In genomic region chr13:46160474-46161066, GRCh38 we compare ENCODE assay signal across 8 cellular contexts. TPM values are rescaled to one million over a fixed set of nuclear protein-coding genes. Genes with fewer than 3 reads are reported as not detected.
A peak's percentile ranks its signal among the peaks of the same experiment; 100 is the strongest.
DNase-seq lines count a peak whose midpoint lies in the region; ATAC-seq and TF ChIP-seq lines count a peak whose summit lies in the region.

No MANE protein-coding gene starts in this region.

- H3K36me3 ChIP-seq in naive thymus-derived CD4-positive, alpha-beta T cell (ENCODE audit: control insufficient read depth in 2 of 3, insufficient read depth in 3 of 3, low read length in 3 of 3): peaks cover 2 to 30% (median 29%) of the 10 kb centered on the region in 3 experiments

- TF ChIP-seq POLR2A in NB4 (IDR thresholded peaks at IDR 0.05; ENCODE audit: extremely low read depth, insufficient read length): no peak

- no peak overlapping the region for H3K4me3 ChIP-seq in NB4 (ENCODE audit: low read depth, low read length)
- H3K4me3 ChIP-seq in epithelial cell of proximal tubule (ENCODE audit: low read depth, low read length): no peak overlapping the region
- no peak overlapping the region for H3K4me3 ChIP-seq in naive thymus-derived CD4-positive, alpha-beta T cell (ENCODE audit: low read length)

- TF ChIP-seq CTCF in NB4 (IDR thresholded peaks at IDR 0.05; ENCODE audit: low read depth, low read length): peak; percentile 62
- peak; percentile 85 for TF ChIP-seq CTCF in epithelial cell of proximal tubule (conservative IDR thresholded peaks at IDR 0.05; ENCODE audit: low read depth, low read length)

- H3K27me3 ChIP-seq in naive thymus-derived CD4-positive, alpha-beta T cell (ENCODE audit: control insufficient read depth in 2 of 2, insufficient read depth in 2 of 2, low read length in 2 of 2): no peaks in the 10 kb centered on the region

- H3K27ac Mint-ChIP-seq in naive thymus-derived CD4-positive, alpha-beta T cell: peak overlapping the region; percentile 79 to 97 (median 91)

- POLR2A ChIA-PET in naive thymus-derived CD4-positive, alpha-beta T cell (lab: Charles Lee): interaction anchor here (0.6 to 4.1 kb wide), 15 partner anchors 10 to 166 kb away, joined by 3 to 26 read pairs (median 6); partner anchors contain the start of gene LCP1

- H3K27ac ChIP-seq in naive thymus-derived CD4-positive, alpha-beta T cell (ENCODE audit: low read depth, low read length): peak overlapping the region; percentile 69

- H3K27me3 Mint-ChIP-seq in naive thymus-derived CD4-positive, alpha-beta T cell: no peaks in the 10 kb centered on the region

- H3K9me3 ChIP-seq in naive thymus-derived CD4-positive, alpha-beta T cell (ENCODE audit: control insufficient read depth in 2 of 3, low read length in 3 of 3): no peaks in the 10 kb centered on the region

- intact Hi-C loops in naive thymus-derived CD4-positive, alpha-beta T cell (cut with micrococcal nuclease): loop anchor here (1.0 to 2.0 kb wide), 8 partner anchors 10 to 161 kb away; partner anchors contain the start of gene LRRC63 (in 1 of the 2)

- H3K4me3 Mint-ChIP-seq in naive thymus-derived CD4-positive, alpha-beta T cell: peak overlapping the region; percentile 27 to 82 (median 74)

- DNase-seq in COLO668 (lab: John Stamatoyannopoulos, UW; ENCODE audit: unreplicated experiment) (peak; percentile 53), NB4 (ENCODE audit: low read depth) (peak; percentile 88), T follicular helper cell (ENCODE audit: low read depth) (peak; percentile 20), epithelial cell of proximal tubule (ENCODE audit: low read depth) (no peak), NCI-H774 (lab: John Stamatoyannopoulos, UW) (no peak)
- peak in 7 of 9 donors; percentile 59 to 78 (median 74) for DNase-seq in naive thymus-derived CD4-positive, alpha-beta T cell
- no peak for DNase-seq in NK-92 treated with Interleukin-12 subunit alpha and Interleukin-12 subunit beta, amount 100 ng/mL, for 24 hours (lab: John Stamatoyannopoulos, UW)

- H3K4me1 Mint-ChIP-seq in naive thymus-derived CD4-positive, alpha-beta T cell: peaks cover 49 to 58% (median 54%) of the 10 kb centered on the region in 7 donors

- H3K4me1 ChIP-seq in naive thymus-derived CD4-positive, alpha-beta T cell (ENCODE audit: control insufficient read depth in 2 of 2, insufficient read depth in 2 of 2, low read length in 2 of 2): peaks cover 33 to 46% of the 10 kb centered on the region in 2 donors

- ATAC-seq in GM18870 (IDR thresholded peaks at IDR 0.05; ENCODE audit: unreplicated experiment): peak; percentile 49
- ATAC-seq in naive thymus-derived CD4-positive, alpha-beta T cell: peak; percentile 91

- H3K9me3 Mint-ChIP-seq in naive thymus-derived CD4-positive, alpha-beta T cell: peaks cover 0 to 4% (median 0%) of the 10 kb centered on the region in 11 donors

- peaks cover 11 to 52% (median 40%) of the 10 kb centered on the region in 5 donors for H3K36me3 Mint-ChIP-seq in naive thymus-derived CD4-positive, alpha-beta T cell

- CTCF ChIA-PET in naive thymus-derived CD4-positive, alpha-beta T cell (lab: Charles Lee): interaction anchor here (0.7 to 4.8 kb wide), 25 partner anchors 9 to 165 kb away, joined by 3 to 27 read pairs (median 5); partner anchors contain the start of gene LCP1

RNA-seq across cellular contexts. Expression of gene LCP1, which starts 21.4 kb away (rescaled TPM):
- total RNA-seq in epithelial cell of proximal tubule: 7.0 and 24.6 TPM in 2 replicates
- 100 to 1,000 TPM; 293 to 989 (median 355) TPM for total RNA-seq in naive thymus-derived CD4-positive, alpha-beta T cell
- 100 to 1,000 TPM; 764 to 902 TPM for polyA plus RNA-seq in naive thymus-derived CD4-positive, alpha-beta T cell

RNA-seq across cellular contexts. Expression of gene LRRC63, which starts 51.2 kb away (rescaled TPM):
- not detected in 2 replicates for total RNA-seq in epithelial cell of proximal tubule
- total RNA-seq in naive thymus-derived CD4-positive, alpha-beta T cell: under 1 TPM; 0.19 to 0.80 (median 0.49) TPM
- polyA plus RNA-seq in naive thymus-derived CD4-positive, alpha-beta T cell: under 1 TPM in 1 of 2 donors, not detected in 1; 0.31 TPM

RNA-seq across cellular contexts. Expression of gene CPB2, which starts 55.7 kb away (rescaled TPM):
- total RNA-seq in epithelial cell of proximal tubule: not detected in 2 replicates
- not detected for total RNA-seq in naive thymus-derived CD4-positive, alpha-beta T cell
- not detected for polyA plus RNA-seq in naive thymus-derived CD4-positive, alpha-beta T cell

Comparison
In these comparisons a context has a peak if more than half of its experiments do, and no peak if none do; other contexts are left out.
1. DNase-seq: peak in COLO668 (single experiment), NB4 (single experiment), T follicular helper cell (single experiment) and naive thymus-derived CD4-positive, alpha-beta T cell (7 of 9); none in epithelial cell of proximal tubule (single experiment), NCI-H774 (single experiment) and NK-92 treated with Interleukin-12 subunit alpha and Interleukin-12 subunit beta, amount 100 ng/mL, for 24 hours (single experiment).
2. RNA of gene LCP1, which starts 21.4 kb away (total RNA-seq): 293 to 989 TPM in naive thymus-derived CD4-positive, alpha-beta T cell; 7.0 to 24.6 TPM in epithelial cell of proximal tubule; every median in the first group is over 10 times any median in the second.